Comparison of ENCODE assay signal across 8 cellular contexts in genomic region chr16:5098221-5099159, GRCh38. TPM values are rescaled to one million over a fixed set of nuclear protein-coding genes. Genes with fewer than 3 reads are reported as not detected.
A peak's percentile ranks its signal among the peaks of the same experiment; 100 is the strongest.
DNase-seq lines count a peak whose midpoint lies in the region; ATAC-seq, FAIRE-seq and TF ChIP-seq lines count a peak whose summit lies in the region.
"Not testable (repeated sequence)": the region's sequence is repeated elsewhere in the genome, so short reads cannot be mapped to it uniquely, and the experiment has no call there.

No MANE protein-coding gene starts in this region.

- H3K27me3 Mint-ChIP-seq in type B pancreatic cell = not testable (repeated sequence)

- H3K9me3 Mint-ChIP-seq in type B pancreatic cell = not testable (repeated sequence)

- in situ Hi-C loops in gastrocnemius medialis (cut with MboI; ENCODE audit: low sequenced_read_pairs in 4 of 4) = not testable (repeated sequence)

- H3K4me1 Mint-ChIP-seq in type B pancreatic cell (ENCODE audit: unreplicated experiment) = not testable (repeated sequence)

- not testable (repeated sequence) for TF ChIP-seq CTCF in coronary artery (IDR thresholded peaks at IDR 0.05); gastrocnemius medialis (IDR thresholded peaks at IDR 0.05 in 4 of 5, conservative IDR thresholded peaks at IDR 0.05 in 1 of 5); type B pancreatic cell (conservative IDR thresholded peaks at IDR 0.05)

- H3K4me3 Mint-ChIP-seq in type B pancreatic cell = peak overlapping the region; percentile 90

- H3K27ac Mint-ChIP-seq in type B pancreatic cell = peak overlapping the region; percentile 91

- intact Hi-C loops in gastrocnemius medialis (cut with DNase I; ENCODE audit: low total_unique reads) = loop anchor here (10.0 kb wide), 1 partner anchor 254 kb away; the partner anchor contains the start of genes GLYR1 and UBN1

- peak; percentile 36 for FAIRE-seq in GM12892 (lab: Jason Lieb, UNC)

- TF ChIP-seq POLR2A in GM12892 (IDR thresholded peaks at IDR 0.05; ENCODE audit: low read depth, low read length) = not testable (repeated sequence)
- peak in 1 of 2 donors; percentile 42 for TF ChIP-seq POLR2A in gastrocnemius medialis (IDR thresholded peaks at IDR 0.05)

- not testable (repeated sequence) for H3K36me3 Mint-ChIP-seq in type B pancreatic cell

- H3K36me3 ChIP-seq in gastrocnemius medialis = not testable (repeated sequence)

- H3K9me3 ChIP-seq in gastrocnemius medialis = not testable (repeated sequence)

- H3K27me3 ChIP-seq in gastrocnemius medialis = not testable (repeated sequence)

- H3K4me3 ChIP-seq in coronary artery (peak overlapping the region; percentile 89), gastrocnemius medialis (peak overlapping the region; percentile 77 to 88 (median 79))

- H3K27ac ChIP-seq in coronary artery (peak overlapping the region; percentile 77 to 91), gastrocnemius medialis (peak overlapping the region; percentile 78 to 89 (median 86))

- peak; percentile 25 for DNase-seq in GM12892 (ENCODE audit: insufficient read length)
- DNase-seq in NCI-H82 (lab: John Stamatoyannopoulos, UW) = peak; percentile 69
- DNase-seq in activated CD8-positive, alpha-beta memory T cell treated with anti-CD3 and anti-CD28 coated beads for 24 hours = peak; percentile 87
- DNase-seq in coronary artery (ENCODE audit: low spot score) = peak; percentile 90
- DNase-seq in iris pigment epithelial cell (ENCODE audit: low read depth) = peak; percentile 45
- DNase-seq in gastrocnemius medialis = peak; percentile 45 to 61
- DNase-seq in type B pancreatic cell (ENCODE audit: extremely low spot score, unreplicated experiment) = peak; percentile 87

- not testable (repeated sequence) for H3K4me1 ChIP-seq in gastrocnemius medialis

- ATAC-seq in HG03342 (IDR thresholded peaks at IDR 0.05; ENCODE audit: unreplicated experiment) = peak; percentile 79
- not testable (repeated sequence) for ATAC-seq in gastrocnemius medialis

RNA-seq across cellular contexts. Expression of gene EEF2KMT, which starts 0.9 kb away (rescaled TPM):
- 7.6 TPM for polyA plus RNA-seq in GM12892 (2012; ENCODE audit: missing spikeins)
- 10 to 100 TPM in 3 of 4 donors, 1 to 10 TPM in 1; 10.0 to 17.1 (median 12.4) TPM for total RNA-seq in gastrocnemius medialis
- 10.1 and 16.5 TPM in 2 replicates for total RNA-seq in type B pancreatic cell (ENCODE audit: low replicate concordance)

RNA-seq across cellular contexts. Expression of gene ALG1, which starts 26.8 kb away (rescaled TPM):
- 8.6 TPM for polyA plus RNA-seq in GM12892 (2012; ENCODE audit: missing spikeins)
- total RNA-seq in gastrocnemius medialis (10 to 100 TPM in 2 of 4 donors, 1 to 10 TPM in 2; 4.8 to 17.1 (median 9.7) TPM), type B pancreatic cell (ENCODE audit: low replicate concordance) (30.4 and 31.0 TPM in 2 replicates)

RNA-seq across cellular contexts. Expression of gene C16orf89, which starts 32.7 kb away (rescaled TPM):
- polyA plus RNA-seq in GM12892 (2012; ENCODE audit: missing spikeins) = 0.23 TPM
- total RNA-seq in gastrocnemius medialis (not detected), type B pancreatic cell (ENCODE audit: low replicate concordance) (0.75 and 2.1 TPM in 2 replicates)

Comparison
In these comparisons a context has a peak if more than half of its experiments do, and no peak if none do; other contexts are left out.
1. DNase-seq: peak in every context shown above with its lines; median percentile 90 in coronary artery; 87 in activated CD8-positive, alpha-beta memory T cell treated with anti-CD3 and anti-CD28 coated beads for 24 hours; 87 in type B pancreatic cell; 69 in NCI-H82; 53 in gastrocnemius medialis; 45 in iris pigment epithelial cell; 25 in GM12892.